Comparison of ENCODE assay signal across 9 cellular contexts in genomic region chr9:6955251-6955921, GRCh38.
DNase-seq lines count a peak whose midpoint lies in the region; ATAC-seq lines count a peak whose summit lies in the region.
"Had no signal": no experiment of that assay in that cellular context is flagged by ENCODE, and none has a peak within 500 bp of the region (broad histone marks: within the 10 kb centered on the region; RNA-seq: fewer than 3 reads in every experiment).

No MANE protein-coding gene starts in this region.

- no peak overlapping the region for H2BK15ac ChIP-seq in mesenchymal stem cell (ENCODE audit: low read depth, poor library complexity, severe bottlenecking)

- H3K4ac ChIP-seq in mesenchymal stem cell (ENCODE audit: low read depth in 1 of 2, low read length in 2 of 2): no peak overlapping the region

- H2BK12ac ChIP-seq in mesenchymal stem cell (ENCODE audit: low read length in 2 of 2): no peak overlapping the region

- H3K27me3 Mint-ChIP-seq in activated T-cell treated with anti-CD3 and anti-CD28 coated beads, Interleukin-2, amount 50 U/mL, for 72 hours (ENCODE audit: low read depth): no peaks in the 10 kb centered on the region

- no peak overlapping the region for H3K14ac ChIP-seq in mesenchymal stem cell (ENCODE audit: low read length in 2 of 2)

- no peak overlapping the region for H2AK5ac ChIP-seq in mesenchymal stem cell (ENCODE audit: low read length, severe bottlenecking)

- H3K27ac Mint-ChIP-seq in activated T-cell treated with anti-CD3 and anti-CD28 coated beads, Interleukin-2, amount 50 U/mL, for 72 hours: no peak overlapping the region

- no peak overlapping the region for H3K23ac ChIP-seq in mesenchymal stem cell (ENCODE audit: low read length in 2 of 2)

- peak overlapping the region; percentile 5 for H3K9ac ChIP-seq in mesenchymal stem cell (ENCODE audit: low read length)

- no peak overlapping the region for H4K8ac ChIP-seq in mesenchymal stem cell (ENCODE audit: low read length)

- peaks cover 0 to 3% of the 10 kb centered on the region in 2 donors for H3K36me3 Mint-ChIP-seq in activated T-cell treated with anti-CD3 and anti-CD28 coated beads, Interleukin-2, amount 50 U/mL, for 72 hours (ENCODE audit: insufficient read depth in 2 of 2)

- peaks cover 15% of the 10 kb centered on the region for H3K79me1 ChIP-seq in mesenchymal stem cell (replicated peaks; ENCODE audit: low read length, poor library complexity, severe bottlenecking)

- peak; percentile 77 for ATAC-seq in HG03064 (IDR thresholded peaks at IDR 0.05; ENCODE audit: low read depth, unreplicated experiment)
- ATAC-seq in activated T-cell treated with anti-CD3 and anti-CD28 coated beads, Interleukin-2, amount 50 U/mL, for 72 hours (replicated peaks in 1 of 2): peak; percentile 78 to 92
- ATAC-seq: A549 had no signal

- peak; percentile 69 for DNase-seq in NCI-H1436 (lab: John Stamatoyannopoulos, UW)
- no peak for DNase-seq in NCI-H1436 treated with DMSO at 0.1 percent for 48 hours (lab: John Stamatoyannopoulos, UW)
- DNase-seq in activated T-cell treated with anti-CD3 and anti-CD28 coated beads, Interleukin-2, amount 50 U/mL, for 72 hours: peak in 1 of 2 donors; percentile 17
- peak; percentile 64 for DNase-seq in mesenchymal stem cell
- DNase-seq in ecto neural progenitor cell (ENCODE audit: low spot score): no peak
- no peak for DNase-seq in activated effector memory CD4-positive, alpha-beta T cell treated with anti-CD3 and anti-CD28 coated beads, Interleukin-2, amount 50 U/mL, for 16 hours
- DNase-seq in activated CD8-positive, alpha-beta memory T cell treated with anti-CD3 and anti-CD28 coated beads, Interleukin-2, amount 50 U/mL, for 48 hours: no peak

- H2BK5ac ChIP-seq in mesenchymal stem cell (ENCODE audit: low read depth, low read length, poor library complexity, severe bottlenecking): no peak overlapping the region

- H3K9me3 ChIP-seq in mesenchymal stem cell (ENCODE audit: control insufficient read depth, low read length): no peaks in the 10 kb centered on the region
- H3K9me3 ChIP-seq: A549 had no signal

- no peak overlapping the region for H3K4me2 ChIP-seq in mesenchymal stem cell (ENCODE audit: low read length, poor library complexity, severe bottlenecking)
- H3K4me2 ChIP-seq: A549 had no signal

- H2AFZ ChIP-seq in mesenchymal stem cell (ENCODE audit: low read depth, low read length): no peak overlapping the region

- H3K18ac ChIP-seq in mesenchymal stem cell (ENCODE audit: low read depth in 1 of 2, low read length in 2 of 2): no peak overlapping the region

- peaks cover 1% of the 10 kb centered on the region for H3K4me1 ChIP-seq in mesenchymal stem cell (ENCODE audit: control insufficient read depth, insufficient read depth, low read depth, low read length)
- H3K4me1 ChIP-seq: A549 had no signal

- H3K4me1 Mint-ChIP-seq in activated T-cell treated with anti-CD3 and anti-CD28 coated beads, Interleukin-2, amount 50 U/mL, for 72 hours (ENCODE audit: low read depth): peaks cover 21% of the 10 kb centered on the region

- WGBS in mesenchymal stem cell: 67% methylated on average over 5 of the region's 7 CpGs

- no peak overlapping the region for H4K91ac ChIP-seq in mesenchymal stem cell (ENCODE audit: low read length)

- H2BK120ac ChIP-seq in mesenchymal stem cell (ENCODE audit: low read depth, low read length): no peak overlapping the region

- no peak overlapping the region for H3K27ac ChIP-seq in mesenchymal stem cell (ENCODE audit: low read length, poor library complexity, severe bottlenecking)
- H3K27ac ChIP-seq: A549 had no signal

- H3K9me3 Mint-ChIP-seq in activated T-cell treated with anti-CD3 and anti-CD28 coated beads, Interleukin-2, amount 50 U/mL, for 72 hours: no peaks in the 10 kb centered on the region

- H3K4me3 Mint-ChIP-seq in activated T-cell treated with anti-CD3 and anti-CD28 coated beads, Interleukin-2, amount 50 U/mL, for 72 hours: no peak overlapping the region

- peak overlapping the region in 1 of 2 experiments; percentile 30 for H3K4me3 ChIP-seq in mesenchymal stem cell (ENCODE audit: insufficient read depth in 1 of 2, low read depth in 1 of 2, low read length in 2 of 2)
- H3K4me3 ChIP-seq: A549 had no signal

- peaks cover 0 to 2% of the 10 kb centered on the region in 2 experiments for H3K36me3 ChIP-seq in mesenchymal stem cell (ENCODE audit: control insufficient read depth in 1 of 2, insufficient read depth in 2 of 2, low read depth in 1 of 2, low read length in 2 of 2)

- no peaks in the 10 kb centered on the region for H3K27me3 ChIP-seq in mesenchymal stem cell (ENCODE audit: control insufficient read depth in 1 of 2, insufficient read depth in 1 of 2, low read length in 2 of 2)

Comparison
In these comparisons a context has a peak if more than half of its experiments do, and no peak if none do; other contexts are left out.
1. DNase-seq: peak in NCI-H1436 (single experiment) and mesenchymal stem cell (single experiment); none in NCI-H1436 treated with DMSO at 0.1 percent for 48 hours (single experiment), ecto neural progenitor cell (single experiment), activated effector memory CD4-positive, alpha-beta T cell treated with anti-CD3 and anti-CD28 coated beads, Interleukin-2, amount 50 U/mL, for 16 hours (single experiment) and activated CD8-positive, alpha-beta memory T cell treated with anti-CD3 and anti-CD28 coated beads, Interleukin-2, amount 50 U/mL, for 48 hours (single experiment).